Comparison of ENCODE assay signal across 22 cellular contexts in the genomic region with DNA sequence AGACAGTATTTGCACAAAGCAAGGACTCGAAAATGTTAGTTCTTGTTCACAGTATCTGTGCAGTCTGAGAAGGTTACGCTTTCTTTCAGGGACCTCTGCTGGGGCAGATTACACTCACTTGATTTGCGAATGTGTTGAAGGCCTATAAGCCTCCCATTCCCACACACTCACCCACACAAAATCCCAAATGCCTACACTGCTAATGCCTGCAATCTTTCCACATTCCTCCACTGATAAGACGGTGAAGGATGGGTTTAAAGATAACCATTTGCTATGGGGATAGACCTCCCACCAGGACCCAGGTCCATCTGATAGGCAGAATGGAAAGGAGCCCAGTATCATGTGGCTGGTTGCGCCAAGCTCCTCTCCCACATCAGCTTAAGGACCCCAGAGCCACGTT.
DNase-seq lines count a peak whose midpoint lies in the region; ATAC-seq and TF ChIP-seq lines count a peak whose summit lies in the region.
"Had no signal": no experiment of that assay in that cellular context is flagged by ENCODE, and none has a peak within 500 bp of the region (broad histone marks: within the 10 kb centered on the region; RNA-seq: fewer than 3 reads in every experiment).

No MANE protein-coding gene starts in this region.

- H3K27me3 ChIP-seq in HUES48 (ENCODE audit: control insufficient read depth, insufficient read depth, low read length) (no peaks in the 10 kb centered on the region), endodermal cell (ENCODE audit: control insufficient read depth, insufficient read depth, low read length, poor library complexity, severe bottlenecking) (no peaks in the 10 kb centered on the region), lung (ENCODE audit: control insufficient read depth, insufficient read depth) (no peaks in the 10 kb centered on the region), smooth muscle cell (ENCODE audit: low read depth) (peaks cover 72% of the 10 kb centered on the region)

- no peak for ATAC-seq in lung (ENCODE audit: insufficient read depth, low FRiP score)
- ATAC-seq: A549, Panc1 had no signal

- no peaks in the 10 kb centered on the region for H3K36me3 ChIP-seq in HUES48 (ENCODE audit: control insufficient read depth, insufficient read depth, low read length)
- no peaks in the 10 kb centered on the region for H3K36me3 ChIP-seq in endodermal cell (ENCODE audit: control insufficient read depth, insufficient read depth, low read length)
- no peaks in the 10 kb centered on the region for H3K36me3 ChIP-seq in lung (ENCODE audit: control insufficient read depth in 2 of 2, insufficient read depth in 2 of 2, low read length in 2 of 2)
- no peaks in the 10 kb centered on the region for H3K36me3 ChIP-seq in smooth muscle cell (ENCODE audit: low read depth)

- TF ChIP-seq CTCF in endodermal cell (conservative IDR thresholded peaks at IDR 0.05) (no peak), lung (IDR thresholded peaks at IDR 0.05; ENCODE audit: control extremely low read depth, extremely low read depth) (no peak), smooth muscle cell (IDR thresholded peaks at IDR 0.05; ENCODE audit: borderline replicate concordance, insufficient read depth, poor library complexity, severe bottlenecking) (no peak), type B pancreatic cell (conservative IDR thresholded peaks at IDR 0.05) (no peak)

- H3K9me3 ChIP-seq in HUES48 (ENCODE audit: control insufficient read depth, insufficient read depth, low read length) (no peaks in the 10 kb centered on the region), endodermal cell (ENCODE audit: control insufficient read depth, low read length) (no peaks in the 10 kb centered on the region), lung (ENCODE audit: control insufficient read depth in 2 of 2, insufficient read depth in 1 of 2, low read length in 1 of 2) (peaks cover 4% of the 10 kb centered on the region in 2 donors), smooth muscle cell (replicated peaks; ENCODE audit: low read depth) (no peaks in the 10 kb centered on the region)
- H3K9me3 ChIP-seq: A549 had no signal

- DNase-seq in endodermal cell (peak; percentile 73), lung (ENCODE audit: low spot score) (no peak), smooth muscle cell (lab: John Stamatoyannopoulos, UW; ENCODE audit: unreplicated experiment) (no peak), SIG-M5 (lab: John Stamatoyannopoulos, UW) (no peak), type B pancreatic cell (ENCODE audit: extremely low spot score, unreplicated experiment) (no peak), iPS-NIHi11 (ENCODE audit: low spot score) (no peak)
- DNase-seq: GDM1; HFFc6; MV-4-11; NCI-H1105 treated with DMSO at 0.1 percent for 48 hours; NCI-H2029 treated with DMSO at 0.1 percent for 48 hours; NCI-H2171; NCI-H345; NCI-H524; NCI-H774; NK-92 treated with Interleukin-12 subunit alpha and Interleukin-12 subunit beta, amount 100 ng/mL, for 24 hours had no signal

- no peak overlapping the region for H2AFZ ChIP-seq in smooth muscle cell (ENCODE audit: low read depth)

- peak overlapping the region; percentile 60 for H3K4me2 ChIP-seq in smooth muscle cell
- H3K4me2 ChIP-seq: A549 had no signal

- peak overlapping the region; percentile 11 for H3K27ac ChIP-seq in HUES48 (ENCODE audit: low read depth, low read length)
- H3K27ac ChIP-seq in endodermal cell (ENCODE audit: low read depth, low read length): peak overlapping the region; percentile 54
- no peak overlapping the region for H3K27ac ChIP-seq in lung (ENCODE audit: low read depth in 1 of 2, low read length in 1 of 2)
- H3K27ac ChIP-seq in smooth muscle cell (ENCODE audit: low read depth): no peak overlapping the region

- H3K27me3 Mint-ChIP-seq in endodermal cell (ENCODE audit: insufficient read depth) (no peaks in the 10 kb centered on the region), type B pancreatic cell (peaks cover 24% of the 10 kb centered on the region)
- H3K27me3 Mint-ChIP-seq: B cell had no signal

- no peaks in the 10 kb centered on the region for H3K36me3 Mint-ChIP-seq in endodermal cell (ENCODE audit: low read depth)
- H3K36me3 Mint-ChIP-seq in type B pancreatic cell: no peaks in the 10 kb centered on the region
- H3K36me3 Mint-ChIP-seq: CD14-positive monocyte, IgD-negative memory B cell had no signal

- peaks cover 52% of the 10 kb centered on the region for H3K4me1 ChIP-seq in HUES48 (ENCODE audit: control insufficient read depth, insufficient read depth, low read length)
- H3K4me1 ChIP-seq in endodermal cell (ENCODE audit: control insufficient read depth, insufficient read depth, low read length): peaks cover 30% of the 10 kb centered on the region
- H3K4me1 ChIP-seq in lung (ENCODE audit: control insufficient read depth in 2 of 2, insufficient read depth in 2 of 2, low read length in 2 of 2): no peaks in the 10 kb centered on the region
- peaks cover 46% of the 10 kb centered on the region for H3K4me1 ChIP-seq in smooth muscle cell (ENCODE audit: low read depth)

- H4K20me1 ChIP-seq in smooth muscle cell (ENCODE audit: low read depth): no peaks in the 10 kb centered on the region

- H3K27ac Mint-ChIP-seq in endodermal cell (peak overlapping the region; percentile 99), type B pancreatic cell (no peak overlapping the region)
- H3K27ac Mint-ChIP-seq: B cell, HFFc6, IgD-negative memory B cell had no signal

- WGBS in endodermal cell (ENCODE audit: insufficient coverage in 1 of 2, insufficient read length in 1 of 2), 2 experiments: 50 to 71% methylated on average over 4 to 6 of the region's 6 CpGs
- 70 to 73% methylated on average over 6 of the region's 6 CpGs for WGBS in lung, 2 donors
- WGBS in smooth muscle cell (ENCODE audit: low lambda C conversion rate): 25% methylated on average over 6 of the region's 6 CpGs

- no peak overlapping the region for H3K9ac ChIP-seq in HUES48 (ENCODE audit: low read depth, low read length)
- peak overlapping the region; percentile 69 for H3K9ac ChIP-seq in endodermal cell (ENCODE audit: extremely low read depth, low read length, poor library complexity, severe bottlenecking)
- H3K9ac ChIP-seq in smooth muscle cell (ENCODE audit: low read depth): no peak overlapping the region

- H3K4me3 ChIP-seq in HUES48 (ENCODE audit: low read depth, low read length): no peak overlapping the region
- peak overlapping the region; percentile 37 for H3K4me3 ChIP-seq in endodermal cell (ENCODE audit: low read length)
- H3K4me3 ChIP-seq in lung: peak overlapping the region; percentile 8
- H3K4me3 ChIP-seq in smooth muscle cell: no peak overlapping the region
- H3K4me3 ChIP-seq: A549 had no signal

- H3K4me1 Mint-ChIP-seq in endodermal cell: peaks cover 66% of the 10 kb centered on the region
- peaks cover 31% of the 10 kb centered on the region for H3K4me1 Mint-ChIP-seq in type B pancreatic cell (ENCODE audit: unreplicated experiment)
- H3K4me1 Mint-ChIP-seq: B cell, CD14-positive monocyte had no signal

- no peaks in the 10 kb centered on the region for H3F3A ChIP-seq in smooth muscle cell (ENCODE audit: low read depth)

- H3K79me2 ChIP-seq in smooth muscle cell (ENCODE audit: low read depth): no peaks in the 10 kb centered on the region

- H3K4me3 Mint-ChIP-seq in endodermal cell (peak overlapping the region; percentile 17), type B pancreatic cell (no peak overlapping the region)
- H3K4me3 Mint-ChIP-seq: B cell, CD14-positive monocyte, HFFc6, IgD-negative memory B cell had no signal

- no peaks in the 10 kb centered on the region for H3K9me3 Mint-ChIP-seq in endodermal cell
- peaks cover 5% of the 10 kb centered on the region for H3K9me3 Mint-ChIP-seq in type B pancreatic cell
- H3K9me3 Mint-ChIP-seq: HFFc6 had no signal

Comparison
In these comparisons a context has a peak if more than half of its experiments do, and no peak if none do; other contexts are left out.
1. H3K27ac ChIP-seq: peak in HUES48 (single experiment) and endodermal cell (single experiment); none in lung (0 of 2) and smooth muscle cell (single experiment).
2. H3K4me3 ChIP-seq: peak in endodermal cell (single experiment) and lung (single experiment); none in HUES48 (single experiment) and smooth muscle cell (single experiment).